ENCODE assay signal across 10 cellular contexts in the genomic region with DNA sequence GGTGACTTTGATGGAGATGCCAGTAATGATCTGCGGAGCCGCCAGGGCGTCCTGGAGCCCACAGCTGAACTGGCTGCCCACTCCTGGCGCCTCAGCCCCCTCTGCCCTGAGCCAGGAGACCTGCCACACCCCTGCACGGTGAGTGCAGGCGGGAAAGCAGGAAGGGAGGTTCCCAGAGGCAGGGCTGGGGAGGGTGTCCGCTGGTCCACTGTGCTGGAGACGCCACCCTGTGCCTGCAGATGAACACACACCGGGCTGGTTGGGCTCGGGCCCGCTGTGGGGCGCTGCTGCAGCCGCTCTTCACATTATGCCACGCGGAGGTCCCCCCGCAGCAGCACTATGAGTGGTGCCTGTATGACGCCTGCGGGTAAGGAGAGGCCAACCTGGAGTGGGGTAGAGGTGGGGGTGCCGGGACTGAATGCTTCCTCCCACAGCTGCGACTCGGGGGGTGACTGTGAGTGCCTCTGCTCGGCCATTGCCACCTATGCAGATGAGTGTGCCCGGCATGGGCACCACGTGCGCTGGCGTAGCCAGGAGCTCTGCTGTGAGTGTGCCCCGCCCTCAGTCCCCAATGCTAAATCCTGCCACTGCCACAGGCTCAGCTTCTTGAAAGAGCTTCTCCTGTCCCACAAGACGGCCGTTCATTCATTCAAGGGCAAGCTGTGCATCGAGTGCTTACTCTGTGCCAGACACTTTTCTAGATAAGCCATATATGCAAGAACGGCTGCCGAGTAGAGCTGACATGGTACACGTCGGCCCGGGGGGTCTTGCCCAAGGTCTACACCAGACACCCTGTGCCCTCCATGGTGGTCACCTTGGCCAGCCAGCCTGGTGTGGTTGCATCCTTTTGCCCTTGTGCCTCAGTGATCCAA. TPM values are rescaled to one million over a fixed set of nuclear protein-coding genes. Genes with fewer than 3 reads are reported as not detected.
DNase-seq lines count a peak whose midpoint lies in the region; ATAC-seq and TF ChIP-seq lines count a peak whose summit lies in the region.
"Had no signal": no experiment of that assay in that cellular context is flagged by ENCODE, and none has a peak within 500 bp of the region (broad histone marks: within the 10 kb centered on the region; RNA-seq: fewer than 3 reads in every experiment).

No MANE protein-coding gene starts in this region.

- H3K4me1 ChIP-seq in RWPE2 (ENCODE audit: insufficient read depth, poor library complexity, severe bottlenecking) (no peaks in the 10 kb centered on the region), left ventricle myocardium inferior (peaks cover 29% of the 10 kb centered on the region)

- H3K27ac ChIP-seq in RWPE2 (ENCODE audit: poor library complexity, severe bottlenecking) (no peak overlapping the region), left ventricle myocardium inferior (replicated peaks) (no peak overlapping the region)
- H3K27ac ChIP-seq: ovary had no signal

- H3K36me3 ChIP-seq in RWPE2 (ENCODE audit: low read depth) (no peaks in the 10 kb centered on the region), left ventricle myocardium inferior (no peaks in the 10 kb centered on the region)
- H3K36me3 ChIP-seq: ovary had no signal

- DNase-seq in Right ventricle myocardium superior, result no peak
- no peak for DNase-seq in cardiac septum (ENCODE audit: low spot score)
- no peak for DNase-seq in RWPE2 (ENCODE audit: low spot score)
- DNase-seq in left ventricle myocardium inferior, result no peak
- no peak for DNase-seq in RKO (ENCODE audit: low spot score)
- DNase-seq in SKM-1 treated with dmso at 0.1 percent for 144 hours (lab: John Stamatoyannopoulos, UW; ENCODE audit: unreplicated experiment), result no peak
- no peak for DNase-seq in NOMO-1 treated with DMSO at 0.1 percent for 48 hours (lab: John Stamatoyannopoulos, UW; ENCODE audit: unreplicated experiment)
- DNase-seq: activated naive CD8-positive, alpha-beta T cell treated with anti-CD3 and anti-CD28 coated beads, Interleukin-2, amount 10 ng/mL, durations not matched to agents 7 days and 5 days; ovary had no signal

- intact Hi-C loops in Right ventricle myocardium superior (cut with DNase I) (no loop called here), cardiac septum (cut with DNase I) (no loop called here), left ventricle myocardium inferior (cut with micrococcal nuclease) (no loop called here)

- TF ChIP-seq CTCF in RWPE2 (IDR thresholded peaks at IDR 0.05; ENCODE audit: poor library complexity, severe bottlenecking) (no peak), left ventricle myocardium inferior (IDR thresholded peaks at IDR 0.05; ENCODE audit: borderline replicate concordance) (peak; percentile 52)

- H3K4me3 ChIP-seq in RWPE2 (ENCODE audit: severe bottlenecking), result no peak overlapping the region
- H3K4me3 ChIP-seq in left ventricle myocardium inferior, result peak overlapping the region; percentile 27
- H3K4me3 ChIP-seq: ovary had no signal

- H3K27me3 ChIP-seq in RWPE2 (ENCODE audit: insufficient read depth, poor library complexity, severe bottlenecking) (peaks cover 20% of the 10 kb centered on the region), left ventricle myocardium inferior (ENCODE audit: low read depth) (peaks cover 70% of the 10 kb centered on the region)
- H3K27me3 ChIP-seq: ovary had no signal

- ATAC-seq in Right ventricle myocardium superior (ENCODE audit: poor library complexity) (peak; percentile 61), RWPE2 (ENCODE audit: low read depth) (peak; percentile 29), HG03196 (IDR thresholded peaks at IDR 0.05; ENCODE audit: unreplicated experiment) (no peak)

- H3K9me3 ChIP-seq in RWPE2 (ENCODE audit: severe bottlenecking), result no peaks in the 10 kb centered on the region
- no peaks in the 10 kb centered on the region for H3K9me3 ChIP-seq in left ventricle myocardium inferior (replicated peaks)
- H3K9me3 ChIP-seq: ovary had no signal

RNA-seq across cellular contexts. Expression of a gene that starts 14.3 kb away (rescaled TPM):
- 5.2 TPM for total RNA-seq in Right ventricle myocardium superior
- total RNA-seq in cardiac septum, result 7.0 TPM
- 5.2 TPM for total RNA-seq in left ventricle myocardium inferior

RNA-seq across cellular contexts. Expression of a gene that starts 50.5 kb away (rescaled TPM):
- total RNA-seq in Right ventricle myocardium superior (12.2 TPM), cardiac septum (12.8 TPM), left ventricle myocardium inferior (10.4 TPM)
